Comparison of ENCODE assay signal across 17 cellular contexts in the genomic region with DNA sequence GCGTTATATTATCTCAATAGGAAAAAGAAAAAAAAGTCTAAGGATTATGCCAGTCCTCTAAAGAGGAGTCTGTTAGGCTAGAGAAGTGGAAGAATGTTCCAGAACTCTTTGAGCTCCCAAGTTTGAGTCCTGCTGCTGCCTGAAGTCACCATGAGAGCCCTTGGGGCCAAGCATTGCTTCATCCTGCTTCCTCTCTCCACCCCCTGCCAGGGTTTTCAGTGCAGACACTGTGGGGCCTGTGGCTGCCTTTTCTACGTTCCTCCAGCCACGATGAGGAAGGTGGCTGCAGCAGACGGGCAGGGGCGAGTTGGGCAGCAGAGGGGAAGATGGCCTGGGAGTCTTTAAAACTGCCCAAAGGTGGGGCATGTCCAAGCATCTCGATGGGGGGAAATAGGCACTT.
DNase-seq lines count a peak whose midpoint lies in the region; ATAC-seq and TF ChIP-seq lines count a peak whose summit lies in the region.
"Had no signal": no experiment of that assay in that cellular context is flagged by ENCODE, and none has a peak within 500 bp of the region (broad histone marks: within the 10 kb centered on the region; RNA-seq: fewer than 3 reads in every experiment).

No MANE protein-coding gene starts in this region.

- H3K36me3 ChIP-seq in BLaER1 (no peaks in the 10 kb centered on the region), neural progenitor cell (no peaks in the 10 kb centered on the region)
- H3K36me3 ChIP-seq: neutrophil, upper lobe of left lung had no signal

- H3K4me3 ChIP-seq in BLaER1 (no peak overlapping the region), neural progenitor cell (no peak overlapping the region)
- H3K4me3 ChIP-seq: upper lobe of left lung had no signal

- peaks cover 8% of the 10 kb centered on the region for H3K4me1 ChIP-seq in BLaER1
- H3K4me1 ChIP-seq in neural progenitor cell: peaks cover 6% of the 10 kb centered on the region

- H4K20me1 ChIP-seq in BLaER1: no peaks in the 10 kb centered on the region
- no peaks in the 10 kb centered on the region for H4K20me1 ChIP-seq in neural progenitor cell (ENCODE audit: low read depth)

- H3K9me3 ChIP-seq in BLaER1: peaks cover 8% of the 10 kb centered on the region
- H3K9me3 ChIP-seq in neural progenitor cell (ENCODE audit: low read depth): peaks cover 5% of the 10 kb centered on the region
- H3K9me3 ChIP-seq: neutrophil had no signal

- peak overlapping the region; percentile 29 for H3K4me2 ChIP-seq in BLaER1
- no peak overlapping the region for H3K4me2 ChIP-seq in neural progenitor cell

- H3K4me1 Mint-ChIP-seq in neural progenitor cell: peaks cover 9% of the 10 kb centered on the region
- H3K4me1 Mint-ChIP-seq in osteocyte (ENCODE audit: unreplicated experiment): peaks cover 3% of the 10 kb centered on the region
- H3K4me1 Mint-ChIP-seq in type B pancreatic cell (ENCODE audit: unreplicated experiment): peaks cover 11% of the 10 kb centered on the region
- H3K4me1 Mint-ChIP-seq: central memory CD8-positive, alpha-beta T cell; memory B cell had no signal

- peak; percentile 79 for DNase-seq in NOMO-1 (lab: John Stamatoyannopoulos, UW; ENCODE audit: unreplicated experiment in 2 of 2)
- peak; percentile 6 for DNase-seq in fibroblast of peridontal ligament (ENCODE audit: extremely low read depth)
- DNase-seq in neural progenitor cell (ENCODE audit: low spot score): no peak
- no peak for DNase-seq in osteocyte (ENCODE audit: extremely low spot score, unreplicated experiment)
- no peak for DNase-seq in NCI-H1105 treated with DMSO at 0.1 percent for 48 hours (lab: John Stamatoyannopoulos, UW)
- no peak for DNase-seq in type B pancreatic cell (ENCODE audit: extremely low spot score, unreplicated experiment)
- DNase-seq: activated CD8-positive, alpha-beta T cell treated with anti-CD3 and anti-CD28 coated beads for 36 hours; activated T-cell treated with anti-CD3 and anti-CD28 coated beads, Interleukin-2, amount 50 U/mL, for 72 hours; HFFc6; NCI-H446; upper lobe of left lung had no signal

- peak overlapping the region; percentile 48 for H2AFZ ChIP-seq in neural progenitor cell (replicated peaks)

- no peaks in the 10 kb centered on the region for H3F3A ChIP-seq in neural progenitor cell (ENCODE audit: low read depth)

- H3K79me2 ChIP-seq in neural progenitor cell (ENCODE audit: low read depth): no peaks in the 10 kb centered on the region

- no peak overlapping the region for H3K27ac Mint-ChIP-seq in neural progenitor cell
- H3K27ac Mint-ChIP-seq in osteocyte (ENCODE audit: unreplicated experiment): no peak overlapping the region
- no peak overlapping the region for H3K27ac Mint-ChIP-seq in type B pancreatic cell
- H3K27ac Mint-ChIP-seq: activated CD8-positive, alpha-beta T cell treated with anti-CD3 and anti-CD28 coated beads for 36 hours; activated T-cell treated with anti-CD3 and anti-CD28 coated beads, Interleukin-2, amount 50 U/mL, for 72 hours; HFFc6; memory B cell had no signal

- H3K36me3 Mint-ChIP-seq in neural progenitor cell (no peaks in the 10 kb centered on the region), osteocyte (ENCODE audit: unreplicated experiment) (peaks cover 3% of the 10 kb centered on the region), type B pancreatic cell (no peaks in the 10 kb centered on the region)

- TF ChIP-seq CTCF in neural progenitor cell (IDR thresholded peaks at IDR 0.05): no peak
- no peak for TF ChIP-seq CTCF in osteocyte (IDR thresholded peaks at IDR 0.05)
- no peak for TF ChIP-seq CTCF in type B pancreatic cell (conservative IDR thresholded peaks at IDR 0.05)

- H3K9ac ChIP-seq in BLaER1 (no peak overlapping the region), neural progenitor cell (no peak overlapping the region)

- H3K4me3 Mint-ChIP-seq in neural progenitor cell (no peak overlapping the region), osteocyte (ENCODE audit: unreplicated experiment) (no peak overlapping the region), type B pancreatic cell (no peak overlapping the region)
- H3K4me3 Mint-ChIP-seq: activated CD8-positive, alpha-beta T cell treated with anti-CD3 and anti-CD28 coated beads for 36 hours; activated T-cell treated with anti-CD3 and anti-CD28 coated beads, Interleukin-2, amount 50 U/mL, for 72 hours; central memory CD8-positive, alpha-beta T cell; HFFc6; memory B cell had no signal

- H3K9me3 Mint-ChIP-seq in neural progenitor cell: peaks cover 11% of the 10 kb centered on the region
- peaks cover 8% of the 10 kb centered on the region for H3K9me3 Mint-ChIP-seq in osteocyte (ENCODE audit: unreplicated experiment)
- H3K9me3 Mint-ChIP-seq in type B pancreatic cell: peaks cover 10% of the 10 kb centered on the region

- ATAC-seq in GM21367 (IDR thresholded peaks at IDR 0.05; ENCODE audit: unreplicated experiment): no peak
- ATAC-seq: activated CD8-positive, alpha-beta T cell treated with anti-CD3 and anti-CD28 coated beads for 36 hours; activated T-cell treated with anti-CD3 and anti-CD28 coated beads, Interleukin-2, amount 50 U/mL, for 72 hours had no signal

- peaks cover 3% of the 10 kb centered on the region for H3K27me3 Mint-ChIP-seq in neural progenitor cell (ENCODE audit: insufficient read depth, low read depth)
- H3K27me3 Mint-ChIP-seq in osteocyte (ENCODE audit: unreplicated experiment): peaks cover 33% of the 10 kb centered on the region
- H3K27me3 Mint-ChIP-seq in type B pancreatic cell: no peaks in the 10 kb centered on the region

- H3K27me3 ChIP-seq in BLaER1 (no peaks in the 10 kb centered on the region), neural progenitor cell (no peaks in the 10 kb centered on the region)
- H3K27me3 ChIP-seq: neutrophil, upper lobe of left lung had no signal

- H3K27ac ChIP-seq in BLaER1 (no peak overlapping the region), neural progenitor cell (no peak overlapping the region)
- H3K27ac ChIP-seq: neutrophil, upper lobe of left lung, VCaP had no signal

Comparison
In these comparisons a context has a peak if more than half of its experiments do, and no peak if none do; other contexts are left out.
1. DNase-seq: peak in NOMO-1 (2 of 2) and fibroblast of peridontal ligament (single experiment); none in neural progenitor cell (single experiment), osteocyte (single experiment), NCI-H1105 treated with DMSO at 0.1 percent for 48 hours (single experiment) and type B pancreatic cell (single experiment).